In genomic region chr22:38260760-38261477, GRCh38 we compare ENCODE assay signal across 9 cellular contexts. TPM values are rescaled to one million over a fixed set of nuclear protein-coding genes. Genes with fewer than 3 reads are reported as not detected.
DNase-seq lines count a peak whose midpoint lies in the region; ATAC-seq and TF ChIP-seq lines count a peak whose summit lies in the region.
"Had no signal": no experiment of that assay in that cellular context is flagged by ENCODE, and none has a peak within 500 bp of the region (broad histone marks: within the 10 kb centered on the region; RNA-seq: fewer than 3 reads in every experiment).

No MANE protein-coding gene starts in this region.

- no peaks in the 10 kb centered on the region for H3K9me3 Mint-ChIP-seq in activated CD8-positive, alpha-beta T cell treated with anti-CD3 and anti-CD28 coated beads, Interleukin-2, amount 10 ng/mL, durations not matched to agents 7 days and 5 days (ENCODE audit: insufficient read depth)

- DNase-seq in GM10248 (ENCODE audit: extremely low spot score) (no peak), fibroblast of lung (ENCODE audit: low read depth in 2 of 2) (peak; percentile 18 to 38), ACHN (no peak)
- DNase-seq in stimulated activated naive CD4-positive, alpha-beta T cell (lab: John Stamatoyannopoulos, UW): no peak
- no peak for DNase-seq in activated CD8-positive, alpha-beta T cell treated with anti-CD3 and anti-CD28 coated beads, Interleukin-2, amount 10 ng/mL, durations not matched to agents 7 days and 5 days
- DNase-seq: NCI-H1105 had no signal

- H3K36me3 ChIP-seq in KMS-11 (ENCODE audit: insufficient read depth) (no peaks in the 10 kb centered on the region), fibroblast of lung (ENCODE audit: control insufficient read depth, insufficient read depth, low read length) (no peaks in the 10 kb centered on the region), rectal smooth muscle tissue (ENCODE audit: control insufficient read depth, insufficient read depth, low read length) (no peaks in the 10 kb centered on the region)

- no peak overlapping the region for H3K27ac Mint-ChIP-seq in activated CD8-positive, alpha-beta T cell treated with anti-CD3 and anti-CD28 coated beads, Interleukin-2, amount 10 ng/mL, durations not matched to agents 7 days and 5 days

- H3K9ac ChIP-seq in KMS-11 (peak overlapping the region; percentile 45; the same call in 1 of the 2 replicates), fibroblast of lung (ENCODE audit: insufficient read depth, low read length) (no peak overlapping the region), rectal smooth muscle tissue (ENCODE audit: low read length) (no peak overlapping the region)

- H3K79me2 ChIP-seq in KMS-11 (ENCODE audit: insufficient read depth, low read depth) (peaks cover 20% of the 10 kb centered on the region; the same call in 1 of the 2 replicates), fibroblast of lung (ENCODE audit: control insufficient read depth, insufficient read depth, low read length) (peaks cover 62% of the 10 kb centered on the region)

- ATAC-seq in GM19397 (IDR thresholded peaks at IDR 0.05; ENCODE audit: unreplicated experiment): no peak
- ATAC-seq in activated CD8-positive, alpha-beta T cell treated with anti-CD3 and anti-CD28 coated beads, Interleukin-2, amount 10 ng/mL, durations not matched to agents 7 days and 5 days: no peak

- no peaks in the 10 kb centered on the region for H3K27me3 Mint-ChIP-seq in activated CD8-positive, alpha-beta T cell treated with anti-CD3 and anti-CD28 coated beads, Interleukin-2, amount 10 ng/mL, durations not matched to agents 7 days and 5 days (ENCODE audit: low read depth)

- H4K20me1 ChIP-seq in KMS-11 (ENCODE audit: insufficient read depth) (no peaks in the 10 kb centered on the region), fibroblast of lung (ENCODE audit: control insufficient read depth, extremely low read depth, insufficient read depth, low read length) (no peaks in the 10 kb centered on the region)

- POLR2A ChIA-PET in GM10248 (lab: Yijun Ruan, JAX): interaction anchor here (1.2 kb wide), 1 partner anchor 52 kb away, joined by 3 read pairs; no protein-coding TSS in a partner anchor
- POLR2A ChIA-PET in activated CD8-positive, alpha-beta T cell treated with anti-CD3 and anti-CD28 coated beads, Interleukin-2, amount 10 ng/mL, durations not matched to agents 7 days and 5 days (lab: Charles Lee): no interaction called here

- H2AFZ ChIP-seq in KMS-11 (ENCODE audit: low read depth) (peak overlapping the region; percentile 41; the same call in 1 of the 2 replicates), fibroblast of lung (ENCODE audit: low read length) (no peak overlapping the region)

- CTCF ChIA-PET in GM10248 (lab: Yijun Ruan, JAX): interaction anchor here (0.7 to 3.8 kb wide), 13 partner anchors 8 to 443 kb away, joined by 3 to 15 read pairs (median 3); partner anchors contain the start of gene TMEM184B
- CTCF ChIA-PET in activated CD8-positive, alpha-beta T cell treated with anti-CD3 and anti-CD28 coated beads, Interleukin-2, amount 10 ng/mL, durations not matched to agents 7 days and 5 days (lab: Charles Lee): interaction anchor here (1.0 to 1.1 kb wide), 2 partner anchors 60 to 92 kb away, joined by 3 read pairs; no protein-coding TSS in a partner anchor

- H3K4me3 Mint-ChIP-seq in activated CD8-positive, alpha-beta T cell treated with anti-CD3 and anti-CD28 coated beads, Interleukin-2, amount 10 ng/mL, durations not matched to agents 7 days and 5 days: no peak overlapping the region

- TF ChIP-seq CTCF in GM10248 (IDR thresholded peaks at IDR 0.05; ENCODE audit: control extremely low read depth, extremely low read depth, low read depth, missing control alignments) (peak; percentile 24), KMS-11 (conservative IDR thresholded peaks at IDR 0.05; ENCODE audit: low read depth, low read length) (peak; percentile 30; the same call in 1 of the 2 replicates), fibroblast of lung (conservative IDR thresholded peaks at IDR 0.05 in 1 of 2, IDR thresholded peaks at IDR 0.05 in 1 of 2; ENCODE audit: low read depth in 1 of 2, low read length in 2 of 2) (peak; percentile 26 to 39)

- H3K4me1 Mint-ChIP-seq in activated CD8-positive, alpha-beta T cell treated with anti-CD3 and anti-CD28 coated beads, Interleukin-2, amount 10 ng/mL, durations not matched to agents 7 days and 5 days (ENCODE audit: low read depth): peaks cover 10% of the 10 kb centered on the region

- H3K4me2 ChIP-seq in KMS-11 (peak overlapping the region; percentile 52), fibroblast of lung (ENCODE audit: extremely low read depth, insufficient read depth, low read length) (peak overlapping the region; percentile 39)

- peaks cover 9% of the 10 kb centered on the region for H3K36me3 Mint-ChIP-seq in activated CD8-positive, alpha-beta T cell treated with anti-CD3 and anti-CD28 coated beads, Interleukin-2, amount 10 ng/mL, durations not matched to agents 7 days and 5 days (ENCODE audit: low read depth)

- in situ Hi-C loops in ACHN (cut with HindIII; ENCODE audit: low pct_ligation_motif_present, low pct_unique_long_range_greater_than_20kb, low sequenced_read_pairs): no loop called here

- H3K27me3 ChIP-seq in KMS-11 (ENCODE audit: insufficient read depth, low read depth) (no peaks in the 10 kb centered on the region), fibroblast of lung (ENCODE audit: control insufficient read depth, insufficient read depth, low read length) (no peaks in the 10 kb centered on the region), rectal smooth muscle tissue (ENCODE audit: control insufficient read depth, insufficient read depth, low read length) (no peaks in the 10 kb centered on the region)

- peaks cover 42% of the 10 kb centered on the region for H3K4me1 ChIP-seq in KMS-11 (ENCODE audit: low read depth, poor library complexity, severe bottlenecking)
- H3K4me1 ChIP-seq in fibroblast of lung (ENCODE audit: control insufficient read depth, extremely low read depth, insufficient read depth, low read length): peaks cover 18% of the 10 kb centered on the region
- peaks cover 25% of the 10 kb centered on the region for H3K4me1 ChIP-seq in rectal smooth muscle tissue (ENCODE audit: control insufficient read depth, insufficient read depth, low read length)

- no peaks in the 10 kb centered on the region for H3K9me3 ChIP-seq in fibroblast of lung (ENCODE audit: control insufficient read depth, insufficient read depth, low read depth, low read length)

- peak overlapping the region; percentile 75 for H3K27ac ChIP-seq in KMS-11
- peak overlapping the region; percentile 59 for H3K27ac ChIP-seq in fibroblast of lung (ENCODE audit: insufficient read depth, low read length)
- H3K27ac ChIP-seq in rectal smooth muscle tissue (ENCODE audit: low read depth, low read length): peak overlapping the region; percentile 5

- H3K4me3 ChIP-seq in KMS-11 (IDR thresholded peaks at IDR 0.05; ENCODE audit: insufficient read depth, low read depth, low read length) (no peak overlapping the region), fibroblast of lung (replicated peaks in 1 of 4; ENCODE audit: control extremely low read depth in 1 of 4, insufficient read depth in 1 of 4, low read depth in 3 of 4, low read length in 4 of 4) (peak overlapping the region in 1 of 4 experiments; percentile 37), rectal smooth muscle tissue (ENCODE audit: low read length) (no peak overlapping the region)

RNA-seq across cellular contexts. Expression of gene TMEM184B, which starts 11.9 kb away (rescaled TPM):
- total RNA-seq in fibroblast of lung: 19.5 and 28.2 TPM in 2 replicates
- 37.2 and 40.3 TPM in 2 replicates for polyA plus RNA-seq in fibroblast of lung
- 55.8 and 60.3 TPM in 2 replicates for polyA plus RNA-seq in fibroblast of lung (2012)
- polyA minus RNA-seq in fibroblast of lung (ENCODE audit: low replicate concordance): 82.2 and 114 TPM in 2 replicates
- 10 to 100 TPM; 30.8 to 31.4 TPM for total RNA-seq in activated CD8-positive, alpha-beta T cell treated with anti-CD3 and anti-CD28 coated beads, Interleukin-2, amount 10 ng/mL, durations not matched to agents 7 days and 5 days

RNA-seq across cellular contexts. Expression of gene CSNK1E, which starts 56.3 kb away (rescaled TPM):
- total RNA-seq in fibroblast of lung: 85.0 and 99.3 TPM in 2 replicates
- 121 and 145 TPM in 2 replicates for polyA plus RNA-seq in fibroblast of lung
- polyA plus RNA-seq in fibroblast of lung (2012): 93.6 and 106 TPM in 2 replicates
- 160 and 250 TPM in 2 replicates for polyA minus RNA-seq in fibroblast of lung (ENCODE audit: low replicate concordance)
- 10 to 100 TPM; 74.7 to 82.9 TPM for total RNA-seq in activated CD8-positive, alpha-beta T cell treated with anti-CD3 and anti-CD28 coated beads, Interleukin-2, amount 10 ng/mL, durations not matched to agents 7 days and 5 days

RNA-seq across cellular contexts. Expression of gene MAFF, which starts 59.1 kb away (rescaled TPM):
- 20.5 and 26.3 TPM in 2 replicates for total RNA-seq in fibroblast of lung
- polyA plus RNA-seq in fibroblast of lung: 8.8 and 18.5 TPM in 2 replicates
- 13.1 and 24.4 TPM in 2 replicates for polyA plus RNA-seq in fibroblast of lung (2012)
- 4.9 and 10.7 TPM in 2 replicates for polyA minus RNA-seq in fibroblast of lung (ENCODE audit: low replicate concordance)
- 1 to 10 TPM; 6.8 to 9.1 TPM for total RNA-seq in activated CD8-positive, alpha-beta T cell treated with anti-CD3 and anti-CD28 coated beads, Interleukin-2, amount 10 ng/mL, durations not matched to agents 7 days and 5 days

Comparison
In these comparisons a context has a peak if more than half of its experiments do, and no peak if none do; other contexts are left out.
1. DNase-seq: peak in fibroblast of lung (2 of 2); none in GM10248 (single experiment), stimulated activated naive CD4-positive, alpha-beta T cell (0 of 6), ACHN (single experiment) and activated CD8-positive, alpha-beta T cell treated with anti-CD3 and anti-CD28 coated beads, Interleukin-2, amount 10 ng/mL, durations not matched to agents 7 days and 5 days (single experiment).
2. H3K27ac ChIP-seq: peak in every context shown above with its lines; median percentile 75 in KMS-11; 59 in fibroblast of lung; 5 in rectal smooth muscle tissue.
3. Peak in every context shown above with its lines, with median percentiles within 50 percentile points of each other: CTCF ChIP-seq.